Comparison of ENCODE assay signal across 9 cellular contexts in genomic region chrX:70079297-70079696, GRCh38. TPM values are rescaled to one million over a fixed set of nuclear protein-coding genes. Genes with fewer than 3 reads are reported as not detected.
"Had no signal": no experiment of that assay in that cellular context is flagged by ENCODE, and none has a peak within 500 bp of the region (broad histone marks: within the 10 kb centered on the region; RNA-seq: fewer than 3 reads in every experiment).

No MANE protein-coding gene starts in this region.

- H3K4me1 Mint-ChIP-seq: GM23338 had no signal

- DNase-seq: H9, HCEC 1CT, HFFc6, IMR-90, KG1 had no signal

- H3K4me3 ChIP-seq: GM23338, K562 had no signal

- H3K4me3 Mint-ChIP-seq: GM23338, H9, HFFc6 had no signal

- ATAC-seq: GM23338, K562 had no signal

- H3K9me3 Mint-ChIP-seq: HFFc6 had no signal

- H3K27ac Mint-ChIP-seq: GM23338, H9, HFFc6 had no signal

RNA-seq across cellular contexts. Expression of gene OTUD6A, which starts 17.0 kb away (rescaled TPM):
- total RNA-seq: H9, HFFc6, HT-29, IMR-90, K562 had no signal

RNA-seq across cellular contexts. Expression of gene AWAT2, which starts 29.6 kb away (rescaled TPM):
- total RNA-seq: GM23338, H1, H9, HFFc6, HT-29, K562 had no signal
